7 cellular contexts compared by ENCODE assay signal in genomic region chr6:20402181-20403079, GRCh38. TPM values are rescaled to one million over a fixed set of nuclear protein-coding genes. Genes with fewer than 3 reads are reported as not detected.
DNase-seq lines count a peak whose midpoint lies in the region; ATAC-seq and TF ChIP-seq lines count a peak whose summit lies in the region.

No MANE protein-coding gene starts in this region.

- WGBS in mammary epithelial cell (ENCODE audit: low coverage, missing lambda C conversion rate): 0% methylated on average over 11 of the region's 83 CpGs

- BruUV-seq in mammary epithelial cell (replicated peaks; lab: Mats Ljungman, UMichigan): TSS peak; percentile 59

- no peaks in the 10 kb centered on the region for H3K27me3 ChIP-seq in mammary epithelial cell (ENCODE audit: insufficient read depth, low read length)

- DNase-seq in GM12864 (ENCODE audit: low read depth) (no peak), NAMALWA (ENCODE audit: low spot score) (peak; percentile 70), UCSD-AML1 (lab: John Stamatoyannopoulos, UW; ENCODE audit: unreplicated experiment) (peak; percentile 86), mammary epithelial cell (peak; percentile 48), kidney glomerular epithelial cell (lab: John Stamatoyannopoulos, UW) (peak; percentile 31)
- DNase-seq in stimulated activated CD4-positive, alpha-beta T cell treated with anti-CD3 and anti-CD28 coated beads, Interleukin-15, amount 100 ng/mL, for 48 hours (ENCODE audit: low read depth in 2 of 2): peak; percentile 21 to 31

- H3K4me1 ChIP-seq in mammary epithelial cell (ENCODE audit: insufficient read depth, low read length): peaks cover 4% of the 10 kb centered on the region

- no peak for TF ChIP-seq CTCF in GM12864 (IDR thresholded peaks at IDR 0.05; ENCODE audit: low read depth, low read length, missing control alignments)
- no peak for TF ChIP-seq CTCF in mammary epithelial cell (conservative IDR thresholded peaks at IDR 0.05 in 1 of 2, IDR thresholded peaks at IDR 0.05 in 1 of 2; ENCODE audit: extremely low read depth in 1 of 2, insufficient read depth in 1 of 2, low read depth in 1 of 2, low read length in 2 of 2)

- peak overlapping the region; percentile 90 for H3K9ac ChIP-seq in mammary epithelial cell (ENCODE audit: insufficient read depth, low read length)

- H3K9me3 ChIP-seq in mammary epithelial cell (replicated peaks; ENCODE audit: insufficient read depth, low read length): no peaks in the 10 kb centered on the region

- peak overlapping the region; percentile 66 for H2AFZ ChIP-seq in mammary epithelial cell (ENCODE audit: low read depth, low read length)

- H3K27ac ChIP-seq in mammary epithelial cell (ENCODE audit: insufficient read depth, low read depth, low read length): peak overlapping the region; percentile 73

- dilution Hi-C loops in mammary epithelial cell (cut with HindIII; ENCODE audit: low sequenced_read_pairs): no loop called here

- peaks cover 4% of the 10 kb centered on the region for H3K36me3 ChIP-seq in mammary epithelial cell (ENCODE audit: insufficient read depth, low read length)

- in situ Hi-C loops in mammary epithelial cell (cut with MboI; ENCODE audit: low sequenced_read_pairs in 2 of 2): loop anchor here in 1 of 2 donors (25.0 kb wide), 1 partner anchor 135 kb away; the partner anchor contains the start of gene CDKAL1

- CTCF ChIA-PET in mammary epithelial cell (lab: Charles Lee; ENCODE audit: low non-redundant PET): no interaction called here

- peak overlapping the region; percentile 86 for H3K4me3 ChIP-seq in GM12864 (ENCODE audit: low read depth, low read length)
- H3K4me3 ChIP-seq in mammary epithelial cell (replicated peaks in 1 of 3; ENCODE audit: insufficient read depth in 1 of 3, low read depth in 2 of 3, low read length in 3 of 3): peak overlapping the region; percentile 74 to 95 (median 80)

- H3K4me2 ChIP-seq in mammary epithelial cell (ENCODE audit: insufficient read depth, low read depth, low read length): peak overlapping the region; percentile 95

- no peaks in the 10 kb centered on the region for H4K20me1 ChIP-seq in mammary epithelial cell (ENCODE audit: insufficient read depth, low read length)

- no peak for ATAC-seq in HG03378 (IDR thresholded peaks at IDR 0.05; ENCODE audit: unreplicated experiment)

- intact Hi-C loops in mammary epithelial cell (cut with micrococcal nuclease): loop anchor here (2.0 to 10.0 kb wide), 3 partner anchors 190 to 1465 kb away; partner anchors contain the start of gene MBOAT1

- H3K79me2 ChIP-seq in mammary epithelial cell (ENCODE audit: insufficient read depth, low read length): peaks cover 52% of the 10 kb centered on the region

RNA-seq across cellular contexts. Expression of gene E2F3, which starts 0.8 kb away (rescaled TPM):
- total RNA-seq in mammary epithelial cell: 10 to 100 TPM; 10.7 to 15.8 TPM
- 9.5 TPM for polyA plus RNA-seq in mammary epithelial cell
- 7.5 TPM for polyA minus RNA-seq in mammary epithelial cell
